ENCODE assay signal across 18 cellular contexts in genomic region chr13:33403807-33404362, GRCh38.
DNase-seq lines count a peak whose midpoint lies in the region; ATAC-seq and TF ChIP-seq lines count a peak whose summit lies in the region.
"Had no signal": no experiment of that assay in that cellular context is flagged by ENCODE, and none has a peak within 500 bp of the region (broad histone marks: within the 10 kb centered on the region; RNA-seq: fewer than 3 reads in every experiment).

No MANE protein-coding gene starts in this region.

- WGBS in IMR-90 (ENCODE audit: extremely low coverage in 2 of 2, insufficient read length in 1 of 2), 2 experiments, result 40% methylated on average over 1 of the region's 5 CpGs; no CpG with 5 or more reads in 1 of the 2 experiments
- WGBS in mesenchymal stem cell, result 54% methylated on average over 5 of the region's 5 CpGs

- H3K4me3 Mint-ChIP-seq in activated T-cell treated with anti-CD3 and anti-CD28 coated beads, Interleukin-2, amount 50 U/mL, for 24 hours, result no peak overlapping the region
- H3K4me3 Mint-ChIP-seq: HFFc6 had no signal

- H3K79me1 ChIP-seq in IMR-90 (ENCODE audit: low read depth in 1 of 2, low read length in 2 of 2) (no peaks in the 10 kb centered on the region), mesenchymal stem cell (replicated peaks; ENCODE audit: low read length, poor library complexity, severe bottlenecking) (no peaks in the 10 kb centered on the region)

- no peak overlapping the region for H2BK15ac ChIP-seq in IMR-90 (ENCODE audit: low read depth, low read length)
- no peak overlapping the region for H2BK15ac ChIP-seq in mesenchymal stem cell (ENCODE audit: low read depth, poor library complexity, severe bottlenecking)

- H2AK5ac ChIP-seq in IMR-90 (ENCODE audit: low read depth, low read length) (no peak overlapping the region), mesenchymal stem cell (ENCODE audit: low read length, severe bottlenecking) (no peak overlapping the region)

- no peak overlapping the region for H3K4ac ChIP-seq in IMR-90 (ENCODE audit: low read depth, low read length)
- no peak overlapping the region for H3K4ac ChIP-seq in mesenchymal stem cell (ENCODE audit: low read depth in 1 of 2, low read length in 2 of 2)

- CTCF ChIA-PET in IMR-90 (lab: Yijun Ruan, JAX), result no interaction called here

- no peak for TF ChIP-seq CTCF in IMR-90 (conservative IDR thresholded peaks at IDR 0.05; ENCODE audit: low read depth, low read length)

- H4K5ac ChIP-seq in IMR-90 (ENCODE audit: low read depth, low read length), result no peak overlapping the region

- no peak overlapping the region for H3K9ac ChIP-seq in IMR-90 (ENCODE audit: low read depth, low read length)
- no peak overlapping the region for H3K9ac ChIP-seq in mesenchymal stem cell (ENCODE audit: low read length)
- H3K9ac ChIP-seq: KMS-11 had no signal

- no peaks in the 10 kb centered on the region for H3K4me1 Mint-ChIP-seq in activated T-cell treated with anti-CD3 and anti-CD28 coated beads, Interleukin-2, amount 50 U/mL, for 24 hours (ENCODE audit: low read depth)

- H3K4me1 ChIP-seq in IMR-90 (ENCODE audit: control insufficient read depth, insufficient read depth, low read length), result no peaks in the 10 kb centered on the region
- H3K4me1 ChIP-seq in SJSA1 (replicated peaks), result peaks cover 17% of the 10 kb centered on the region
- peaks cover 4% of the 10 kb centered on the region for H3K4me1 ChIP-seq in mesenchymal stem cell (ENCODE audit: control insufficient read depth, insufficient read depth, low read depth, low read length)

- H3K14ac ChIP-seq in IMR-90 (replicated peaks; ENCODE audit: low read depth, low read length) (no peak overlapping the region), mesenchymal stem cell (ENCODE audit: low read length in 2 of 2) (no peak overlapping the region)

- ATAC-seq in IMR-90 (ENCODE audit: low read depth), result no peak

- H2BK5ac ChIP-seq in IMR-90 (ENCODE audit: low read depth, low read length, poor library complexity, severe bottlenecking), result peak overlapping the region; percentile 29
- H2BK5ac ChIP-seq in mesenchymal stem cell (ENCODE audit: low read depth, low read length, poor library complexity, severe bottlenecking), result no peak overlapping the region

- H3K27ac ChIP-seq in IMR-90 (ENCODE audit: insufficient read depth, low read length) (no peak overlapping the region), SJSA1 (0 out of 2 replicates have a peak overlapping the region, but pooled peaks have one; percentile 27), mesenchymal stem cell (ENCODE audit: low read length, poor library complexity, severe bottlenecking) (peak overlapping the region; percentile 58)
- H3K27ac ChIP-seq: C4-2B, KMS-11 had no signal

- no peak overlapping the region for H3K23ac ChIP-seq in IMR-90 (ENCODE audit: low read depth, low read length)
- no peak overlapping the region for H3K23ac ChIP-seq in mesenchymal stem cell (ENCODE audit: low read length in 2 of 2)

- DNase-seq in IMR-90, result no peak
- no peak for DNase-seq in SJSA1 (ENCODE audit: low read depth in 1 of 2, low spot score in 2 of 2)
- DNase-seq in mesenchymal stem cell, result peak; percentile 47
- DNase-seq in renal cortical epithelial cell (ENCODE audit: low read depth), result peak; percentile 25
- DNase-seq in superior temporal gyrus (ENCODE audit: extremely low spot score), result no peak
- DNase-seq in AG08396 (ENCODE audit: low spot score), result no peak
- DNase-seq in activated T-cell treated with anti-CD3 and anti-CD28 coated beads, Interleukin-2, amount 50 U/mL, for 24 hours, result no peak
- no peak for DNase-seq in activated CD4-positive, alpha-beta T cell treated with anti-CD3 and anti-CD28 coated beads for 4 hours
- DNase-seq: AML-193, H7, MV-4-11, NCI-H187, NCI-H2107, NCI-H345, NCI-H526 had no signal

- no peak for TF ChIP-seq RAD21 in IMR-90 (IDR thresholded peaks at IDR 0.05; ENCODE audit: low read length)

- H3K9me3 Mint-ChIP-seq in activated T-cell treated with anti-CD3 and anti-CD28 coated beads, Interleukin-2, amount 50 U/mL, for 24 hours, result no peaks in the 10 kb centered on the region
- H3K9me3 Mint-ChIP-seq: HFFc6 had no signal

- no peak overlapping the region for H2AK9ac ChIP-seq in IMR-90 (replicated peaks; ENCODE audit: low read depth, low read length, poor library complexity)

- H3K18ac ChIP-seq in IMR-90 (ENCODE audit: low read depth, low read length) (no peak overlapping the region), mesenchymal stem cell (ENCODE audit: low read depth in 1 of 2, low read length in 2 of 2) (no peak overlapping the region)

- H3K9me1 ChIP-seq in IMR-90 (ENCODE audit: insufficient read depth, low read length), result no peaks in the 10 kb centered on the region

- H3K36me3 ChIP-seq in IMR-90 (ENCODE audit: control insufficient read depth, insufficient read depth, low read length), result no peaks in the 10 kb centered on the region
- no peaks in the 10 kb centered on the region for H3K36me3 ChIP-seq in SJSA1
- no peaks in the 10 kb centered on the region for H3K36me3 ChIP-seq in mesenchymal stem cell (ENCODE audit: control insufficient read depth in 1 of 2, insufficient read depth in 2 of 2, low read depth in 1 of 2, low read length in 2 of 2)

- no peak overlapping the region for H2BK20ac ChIP-seq in IMR-90 (ENCODE audit: low read depth, low read length)

- no peak overlapping the region for H3K56ac ChIP-seq in IMR-90 (ENCODE audit: extremely low read depth, insufficient read depth, low read length)

- H3K4me3 ChIP-seq in IMR-90 (ENCODE audit: insufficient read depth, low read depth, low read length), result no peak overlapping the region
- no peak overlapping the region for H3K4me3 ChIP-seq in SJSA1
- H3K4me3 ChIP-seq in mesenchymal stem cell (ENCODE audit: insufficient read depth in 1 of 2, low read depth in 1 of 2, low read length in 2 of 2), result no peak overlapping the region

- H3K4me2 ChIP-seq in IMR-90 (ENCODE audit: low read depth, low read length) (no peak overlapping the region), mesenchymal stem cell (ENCODE audit: low read length, poor library complexity, severe bottlenecking) (no peak overlapping the region)
- H3K4me2 ChIP-seq: KMS-11 had no signal

- no peaks in the 10 kb centered on the region for H3K27me3 Mint-ChIP-seq in activated T-cell treated with anti-CD3 and anti-CD28 coated beads, Interleukin-2, amount 50 U/mL, for 24 hours

- H2AFZ ChIP-seq in IMR-90 (replicated peaks; ENCODE audit: low read length, poor library complexity) (no peak overlapping the region), mesenchymal stem cell (ENCODE audit: low read depth, low read length) (no peak overlapping the region)

- H3K36me3 Mint-ChIP-seq in activated T-cell treated with anti-CD3 and anti-CD28 coated beads, Interleukin-2, amount 50 U/mL, for 24 hours (ENCODE audit: low read depth), result no peaks in the 10 kb centered on the region

- H4K91ac ChIP-seq in IMR-90 (ENCODE audit: insufficient read depth, low read depth, low read length) (no peak overlapping the region), mesenchymal stem cell (ENCODE audit: low read length) (no peak overlapping the region)

- in situ Hi-C loops in IMR-90 (cut with MboI; ENCODE audit: low sequenced_read_pairs), result no loop called here

- intact Hi-C loops in IMR-90 (cut with micrococcal nuclease), result no loop called here

- H4K8ac ChIP-seq in IMR-90 (ENCODE audit: low read depth in 2 of 2, low read length in 2 of 2) (no peak overlapping the region), mesenchymal stem cell (ENCODE audit: low read length) (no peak overlapping the region)

- POLR2A ChIA-PET in IMR-90 (lab: Charles Lee; ENCODE audit: unreplicated experiment), result no interaction called here

- H2BK12ac ChIP-seq in mesenchymal stem cell (ENCODE audit: low read length in 2 of 2), result no peak overlapping the region

- BruUV-seq in IMR-90 (replicated peaks; lab: Mats Ljungman, UMichigan), result no TSS peak

- H3K27ac Mint-ChIP-seq in activated T-cell treated with anti-CD3 and anti-CD28 coated beads, Interleukin-2, amount 50 U/mL, for 24 hours, result no peak overlapping the region
- H3K27ac Mint-ChIP-seq: HFFc6 had no signal

- H4K20me1 ChIP-seq in IMR-90 (ENCODE audit: insufficient read depth, low read length), result no peaks in the 10 kb centered on the region

- no peak for TF ChIP-seq POLR2A in IMR-90 (IDR thresholded peaks at IDR 0.05; ENCODE audit: low read depth, low read length)

- dilution Hi-C loops in IMR-90 (cut with HindIII; ENCODE audit: low sequenced_read_pairs, unreplicated experiment), result no loop called here

- H2BK120ac ChIP-seq in IMR-90 (ENCODE audit: low read depth, low read length) (no peak overlapping the region), mesenchymal stem cell (ENCODE audit: low read depth, low read length) (no peak overlapping the region)

- H3K27me3 ChIP-seq in IMR-90 (ENCODE audit: control insufficient read depth, insufficient read depth, low read length) (no peaks in the 10 kb centered on the region), SJSA1 (replicated peaks) (no peaks in the 10 kb centered on the region), mesenchymal stem cell (ENCODE audit: control insufficient read depth in 1 of 2, insufficient read depth in 1 of 2, low read length in 2 of 2) (no peaks in the 10 kb centered on the region)

- H3K9me3 ChIP-seq in IMR-90 (ENCODE audit: control insufficient read depth, insufficient read depth, low read length), result no peaks in the 10 kb centered on the region
- no peaks in the 10 kb centered on the region for H3K9me3 ChIP-seq in SJSA1 (replicated peaks)
- no peaks in the 10 kb centered on the region for H3K9me3 ChIP-seq in mesenchymal stem cell (ENCODE audit: control insufficient read depth, low read length)

TF ChIP-seq in IMR-90, 13 proteins besides CTCF, POLR2A, EP300 and RAD21 (continues in another document):
- TF ChIP-seq MAFK (IDR thresholded peaks at IDR 0.05; ENCODE audit: low read depth, low read length), result no peak
- TF ChIP-seq CEBPB (IDR thresholded peaks at IDR 0.05; ENCODE audit: low read depth, low read length), result no peak
- TF ChIP-seq ELK1 (IDR thresholded peaks at IDR 0.05; ENCODE audit: borderline replicate concordance, low read depth, low read length), result no peak
- TF ChIP-seq BHLHE40 (IDR thresholded peaks at IDR 0.05; ENCODE audit: low read depth, low read length), result no peak
- TF ChIP-seq RCOR1 (IDR thresholded peaks at IDR 0.05; ENCODE audit: insufficient replicate concordance, low read length), result no peak
- TF ChIP-seq CHD1 (IDR thresholded peaks at IDR 0.05; ENCODE audit: low read depth, low read length), result no peak
- no peak for TF ChIP-seq FOS (IDR thresholded peaks at IDR 0.05; ENCODE audit: low read depth, low read length)
- no peak for TF ChIP-seq MAZ (IDR thresholded peaks at IDR 0.05; ENCODE audit: borderline replicate concordance, low read depth, low read length)

Comparison
In these comparisons a context has a peak if more than half of its experiments do, and no peak if none do; other contexts are left out.
1. DNase-seq: peak in mesenchymal stem cell (single experiment) and renal cortical epithelial cell (single experiment); none in IMR-90 (single experiment), SJSA1 (0 of 2), superior temporal gyrus (single experiment), AG08396 (single experiment), activated T-cell treated with anti-CD3 and anti-CD28 coated beads, Interleukin-2, amount 50 U/mL, for 24 hours (single experiment) and activated CD4-positive, alpha-beta T cell treated with anti-CD3 and anti-CD28 coated beads for 4 hours (0 of 2).